1 cellular context compared by ENCODE assay signal in the genomic region with DNA sequence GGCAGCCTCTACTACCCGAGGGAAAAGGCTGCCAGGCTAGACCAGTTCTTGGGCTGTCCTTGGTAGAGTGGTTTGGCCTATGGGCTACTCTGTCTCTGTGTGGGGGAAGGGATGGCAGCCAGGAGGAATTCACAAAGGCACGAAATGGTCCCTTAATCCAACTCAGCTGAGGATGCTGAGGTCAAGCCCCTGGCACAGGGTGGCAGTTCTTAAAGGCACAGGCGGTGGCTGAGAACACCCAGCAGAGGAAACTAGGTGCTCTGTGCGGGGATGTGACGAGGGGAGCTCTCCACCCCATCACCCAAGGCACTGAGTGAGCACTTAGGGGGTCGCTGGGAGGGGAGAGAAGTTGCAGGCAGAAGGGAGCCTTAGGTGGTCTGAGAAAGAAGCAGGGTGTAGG.
TF ChIP-seq lines count a peak whose summit lies in the region.

Gene MFRP, minus strand, starts transcription at position 101 of the 400 bp plus-strand sequence. CDS start 192 bp downstream, outside the sequence.

TF ChIP-seq in HepG2, 621 proteins besides CTCF, POLR2A, EP300 and RAD21:
- no peak for TF ChIP-seq GABPA (IDR thresholded peaks at IDR 0.05; ENCODE audit: low read depth, low read length)
- TF ChIP-seq GABPA (CRISPR knock-in tag; IDR thresholded peaks at IDR 0.05; ENCODE audit: low read depth) = no peak
- TF ChIP-seq, protein P1, sequence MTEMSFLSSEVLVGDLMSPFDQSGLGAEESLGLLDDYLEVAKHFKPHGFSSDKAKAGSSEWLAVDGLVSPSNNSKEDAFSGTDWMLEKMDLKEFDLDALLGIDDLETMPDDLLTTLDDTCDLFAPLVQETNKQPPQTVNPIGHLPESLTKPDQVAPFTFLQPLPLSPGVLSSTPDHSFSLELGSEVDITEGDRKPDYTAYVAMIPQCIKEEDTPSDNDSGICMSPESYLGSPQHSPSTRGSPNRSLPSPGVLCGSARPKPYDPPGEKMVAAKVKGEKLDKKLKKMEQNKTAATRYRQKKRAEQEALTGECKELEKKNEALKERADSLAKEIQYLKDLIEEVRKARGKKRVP (CRISPR knock-in tag; IDR thresholded peaks at IDR 0.05) = no peak
- no peak for TF ChIP-seq ZKSCAN8 (CRISPR knock-in tag; IDR thresholded peaks at IDR 0.05; ENCODE audit: borderline replicate concordance)
- TF ChIP-seq ZNF800 (CRISPR knock-in tag; IDR thresholded peaks at IDR 0.05) = no peak
- TF ChIP-seq, protein P2, sequence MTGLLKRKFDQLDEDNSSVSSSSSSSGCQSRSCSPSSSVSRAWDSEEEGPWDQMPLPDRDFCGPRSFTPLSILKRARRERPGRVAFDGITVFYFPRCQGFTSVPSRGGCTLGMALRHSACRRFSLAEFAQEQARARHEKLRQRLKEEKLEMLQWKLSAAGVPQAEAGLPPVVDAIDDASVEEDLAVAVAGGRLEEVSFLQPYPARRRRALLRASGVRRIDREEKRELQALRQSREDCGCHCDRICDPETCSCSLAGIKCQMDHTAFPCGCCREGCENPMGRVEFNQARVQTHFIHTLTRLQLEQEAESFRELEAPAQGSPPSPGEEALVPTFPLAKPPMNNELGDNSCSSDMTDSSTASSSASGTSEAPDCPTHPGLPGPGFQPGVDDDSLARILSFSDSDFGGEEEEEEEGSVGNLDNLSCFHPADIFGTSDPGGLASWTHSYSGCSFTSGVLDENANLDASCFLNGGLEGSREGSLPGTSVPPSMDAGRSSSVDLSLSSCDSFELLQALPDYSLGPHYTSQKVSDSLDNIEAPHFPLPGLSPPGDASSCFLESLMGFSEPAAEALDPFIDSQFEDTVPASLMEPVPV (CRISPR knock-in tag; IDR thresholded peaks at IDR 0.05) = no peak
- peak; percentile 31 for TF ChIP-seq ZNF883 (CRISPR knock-in tag; IDR thresholded peaks at IDR 0.05; ENCODE audit: not compliant biosample characterization)
- TF ChIP-seq, protein P3, sequence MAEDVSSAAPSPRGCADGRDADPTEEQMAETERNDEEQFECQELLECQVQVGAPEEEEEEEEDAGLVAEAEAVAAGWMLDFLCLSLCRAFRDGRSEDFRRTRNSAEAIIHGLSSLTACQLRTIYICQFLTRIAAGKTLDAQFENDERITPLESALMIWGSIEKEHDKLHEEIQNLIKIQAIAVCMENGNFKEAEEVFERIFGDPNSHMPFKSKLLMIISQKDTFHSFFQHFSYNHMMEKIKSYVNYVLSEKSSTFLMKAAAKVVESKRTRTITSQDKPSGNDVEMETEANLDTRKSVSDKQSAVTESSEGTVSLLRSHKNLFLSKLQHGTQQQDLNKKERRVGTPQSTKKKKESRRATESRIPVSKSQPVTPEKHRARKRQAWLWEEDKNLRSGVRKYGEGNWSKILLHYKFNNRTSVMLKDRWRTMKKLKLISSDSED (CRISPR knock-in tag; IDR thresholded peaks at IDR 0.05) = no peak
- peak; percentile 38; the same call in 1 of the 2 replicates for TF ChIP-seq ZNF572 (CRISPR knock-in tag; IDR thresholded peaks at IDR 0.05)
- TF ChIP-seq TBL1XR1 (IDR thresholded peaks at IDR 0.05; ENCODE audit: borderline replicate concordance, low read length, partially characterized antibody) = no peak
- no peak for TF ChIP-seq HNF4A (CRISPR knock-in tag; IDR thresholded peaks at IDR 0.05)
